In the genomic region with DNA sequence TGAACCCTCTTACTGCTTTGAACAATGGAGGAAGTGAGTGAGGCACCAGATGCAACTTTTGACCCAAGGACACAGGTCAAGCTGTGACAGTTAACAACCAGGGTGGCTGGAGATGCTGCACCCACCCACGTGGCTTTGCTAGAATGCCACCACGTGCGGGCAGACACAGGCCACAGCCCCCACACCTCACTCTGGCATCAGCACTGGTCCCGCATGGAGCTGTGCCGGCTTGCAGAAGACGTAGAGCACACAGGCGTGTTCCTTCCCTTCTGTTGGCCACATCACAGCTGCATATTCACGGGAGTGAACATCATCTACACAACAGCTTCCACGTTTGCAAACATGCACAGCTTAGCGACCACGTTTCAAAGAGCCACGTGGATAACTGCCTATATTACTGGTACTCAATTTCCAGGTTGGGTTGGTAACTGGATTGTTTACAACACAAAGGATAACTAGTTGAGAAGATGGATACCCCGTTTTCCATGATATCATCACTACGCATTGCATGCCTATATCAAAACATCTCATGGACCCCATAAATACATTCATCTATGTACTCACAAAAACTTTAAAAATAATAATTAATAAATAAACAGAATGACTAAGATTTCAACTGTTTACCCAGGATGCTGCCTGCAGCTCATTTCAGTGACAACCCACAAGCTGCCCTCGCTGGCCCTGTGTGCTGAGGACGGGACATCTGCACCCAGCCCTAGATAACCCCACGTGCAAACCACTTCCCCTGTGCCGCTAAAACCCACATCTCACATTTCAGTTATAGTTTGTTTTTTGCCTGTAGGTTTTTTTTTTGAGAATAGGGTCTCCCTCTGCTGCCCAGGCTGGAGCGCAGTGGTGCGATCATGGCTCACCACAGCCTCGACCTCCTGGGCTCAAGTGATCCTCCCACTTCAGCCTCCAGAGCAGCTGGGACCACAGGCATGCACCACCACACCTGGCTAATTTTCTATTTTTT, we compare ENCODE assay signal across 1 cellular context.
TF ChIP-seq lines count a peak whose summit lies in the region.

No MANE protein-coding gene starts in this region.

TF ChIP-seq in SK-N-SH, 30 proteins besides CTCF, POLR2A, EP300 and RAD21 (continued from another document):
- TF ChIP-seq, protein P1, sequence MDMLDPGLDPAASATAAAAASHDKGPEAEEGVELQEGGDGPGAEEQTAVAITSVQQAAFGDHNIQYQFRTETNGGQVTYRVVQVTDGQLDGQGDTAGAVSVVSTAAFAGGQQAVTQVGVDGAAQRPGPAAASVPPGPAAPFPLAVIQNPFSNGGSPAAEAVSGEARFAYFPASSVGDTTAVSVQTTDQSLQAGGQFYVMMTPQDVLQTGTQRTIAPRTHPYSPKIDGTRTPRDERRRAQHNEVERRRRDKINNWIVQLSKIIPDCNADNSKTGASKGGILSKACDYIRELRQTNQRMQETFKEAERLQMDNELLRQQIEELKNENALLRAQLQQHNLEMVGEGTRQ (IDR thresholded peaks at IDR 0.05; ENCODE audit: borderline replicate concordance, low read depth, low read length) = no peak
- TF ChIP-seq RFX5 (IDR thresholded peaks at IDR 0.05; ENCODE audit: low read length) = no peak
TF ChIP-seq in SK-N-SH: peak in this region for 0.
